Comparison of ENCODE assay signal across 8 cellular contexts in the genomic region with DNA sequence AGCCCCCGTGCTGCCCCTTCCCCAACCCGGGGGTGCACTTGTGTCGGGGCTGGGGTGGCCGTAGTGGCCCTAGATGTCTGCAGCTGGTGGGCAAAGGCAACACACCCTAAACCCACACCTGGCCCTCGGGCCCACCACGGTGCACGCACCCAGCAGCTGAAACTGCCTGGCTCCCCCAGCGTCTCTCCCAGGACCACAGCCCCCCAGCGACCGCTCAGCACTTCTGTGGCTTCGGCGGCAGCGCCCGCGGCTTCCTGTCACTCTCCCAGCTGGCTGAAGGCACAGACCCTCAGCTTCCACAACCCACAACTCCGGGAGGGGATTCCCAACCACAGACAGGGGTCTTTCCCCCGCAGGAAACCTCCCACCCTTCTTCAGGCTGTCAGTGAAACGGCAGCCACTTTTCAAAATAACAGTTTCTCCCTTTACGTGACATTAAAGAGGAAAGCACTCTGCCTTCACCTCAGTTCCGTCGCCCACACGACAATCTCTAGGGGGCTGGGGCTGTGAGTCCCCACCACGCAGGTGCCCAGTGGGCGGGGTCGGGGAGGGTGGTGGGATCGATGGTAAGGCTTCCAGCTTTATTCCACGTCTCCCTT. TPM values are rescaled to one million over a fixed set of nuclear protein-coding genes. Genes with fewer than 3 reads are reported as not detected.
A peak's percentile ranks its signal among the peaks of the same experiment; 100 is the strongest.
DNase-seq lines count a peak whose midpoint lies in the region; ATAC-seq and TF ChIP-seq lines count a peak whose summit lies in the region.

No MANE protein-coding gene starts in this region.

- peaks cover 7% of the 10 kb centered on the region for H3K9me3 Mint-ChIP-seq in activated naive CD8-positive, alpha-beta T cell treated with anti-CD3 and anti-CD28 coated beads, Interleukin-2, amount 10 ng/mL, durations not matched to agents 7 days and 5 days

- H3K27me3 ChIP-seq in HUES64 (ENCODE audit: insufficient read depth, low read length) (no peaks in the 10 kb centered on the region), left lung (peaks cover 0 to 57% of the 10 kb centered on the region in 2 donors)

- H3K4me1 ChIP-seq in HUES64 (ENCODE audit: insufficient read depth, low read length) (no peaks in the 10 kb centered on the region), left lung (peaks cover 0 to 3% of the 10 kb centered on the region in 2 donors)

- H3K27me3 Mint-ChIP-seq in activated naive CD8-positive, alpha-beta T cell treated with anti-CD3 and anti-CD28 coated beads, Interleukin-2, amount 10 ng/mL, durations not matched to agents 7 days and 5 days: peaks cover 3% of the 10 kb centered on the region

- H3K4me3 ChIP-seq in HUES64 (ENCODE audit: low read length) (no peak overlapping the region), left lung (no peak overlapping the region)

- H3K27ac ChIP-seq in HUES64 (ENCODE audit: low read depth, low read length): no peak overlapping the region
- peak overlapping the region; percentile 37 to 72 for H3K27ac ChIP-seq in left lung

- peaks cover 19% of the 10 kb centered on the region for H3K9me3 ChIP-seq in HUES64 (ENCODE audit: insufficient read depth, low read depth, low read length)
- H3K9me3 ChIP-seq in left lung: peaks cover 0 to 4% of the 10 kb centered on the region in 2 donors

- no peak overlapping the region for H3K27ac Mint-ChIP-seq in activated naive CD8-positive, alpha-beta T cell treated with anti-CD3 and anti-CD28 coated beads, Interleukin-2, amount 10 ng/mL, durations not matched to agents 7 days and 5 days

- peak; percentile 52 for DNase-seq in activated naive CD8-positive, alpha-beta T cell treated with anti-CD3 and anti-CD28 coated beads, Interleukin-2, amount 10 ng/mL, durations not matched to agents 7 days and 5 days
- DNase-seq in left lung: peak in 1 of 2 donors; percentile 68
- DNase-seq in stimulated activated CD8-positive, alpha-beta memory T cell treated with anti-CD3 and anti-CD28 coated beads, Interleukin-4, amount 100 ng/mL, for 48 hours: peak; percentile 73
- no peak for DNase-seq in HuH-7 (ENCODE audit: low spot score)
- DNase-seq in CD1c-positive myeloid dendritic cell (ENCODE audit: extremely low spot score): no peak
- DNase-seq in SIG-M5 (lab: John Stamatoyannopoulos, UW): no peak
- no peak for DNase-seq in GM20000 (ENCODE audit: low spot score)

- H3K9ac ChIP-seq in HUES64 (ENCODE audit: low read depth, low read length): 0 out of 2 replicates have a peak overlapping the region, but pooled peaks have one; percentile 8

- H3K36me3 ChIP-seq in HUES64 (ENCODE audit: insufficient read depth, low read length) (no peaks in the 10 kb centered on the region), left lung (no peaks in the 10 kb centered on the region)

- H3K4me1 Mint-ChIP-seq in activated naive CD8-positive, alpha-beta T cell treated with anti-CD3 and anti-CD28 coated beads, Interleukin-2, amount 10 ng/mL, durations not matched to agents 7 days and 5 days: peaks cover 16% of the 10 kb centered on the region

- peak; percentile 44 for ATAC-seq in activated naive CD8-positive, alpha-beta T cell treated with anti-CD3 and anti-CD28 coated beads, Interleukin-2, amount 10 ng/mL, durations not matched to agents 7 days and 5 days (ENCODE audit: low read depth)
- ATAC-seq in left lung: no peak

- POLR2A ChIA-PET in activated naive CD8-positive, alpha-beta T cell treated with anti-CD3 and anti-CD28 coated beads, Interleukin-2, amount 10 ng/mL, durations not matched to agents 7 days and 5 days (lab: Charles Lee): no interaction called here

- WGBS in HUES64: 87% methylated on average over 27 of the region's 27 CpGs

- TF ChIP-seq CTCF in left lung (IDR thresholded peaks at IDR 0.05) (no peak), GM20000 (IDR thresholded peaks at IDR 0.05; ENCODE audit: extremely low read depth, missing control alignments) (no peak)

- intact Hi-C loops in left lung (cut with DNase I): no loop called here

- H3K4me3 Mint-ChIP-seq in activated naive CD8-positive, alpha-beta T cell treated with anti-CD3 and anti-CD28 coated beads, Interleukin-2, amount 10 ng/mL, durations not matched to agents 7 days and 5 days: peak overlapping the region; percentile 57

- H3K36me3 Mint-ChIP-seq in activated naive CD8-positive, alpha-beta T cell treated with anti-CD3 and anti-CD28 coated beads, Interleukin-2, amount 10 ng/mL, durations not matched to agents 7 days and 5 days: no peaks in the 10 kb centered on the region

RNA-seq across cellular contexts. Expression of gene COL6A2, which starts 40.7 kb away (rescaled TPM):
- polyA plus RNA-seq in HUES64 (2013, experiment 1 of 2): 62.6 TPM
- 69.5 TPM for polyA plus RNA-seq in HUES64 (2013, experiment 2 of 2)
- total RNA-seq in activated naive CD8-positive, alpha-beta T cell treated with anti-CD3 and anti-CD28 coated beads, Interleukin-2, amount 10 ng/mL, durations not matched to agents 7 days and 5 days: 10 to 100 TPM; 23.8 to 23.9 TPM
- 100 to 1,000 TPM; 405 to 474 TPM for total RNA-seq in left lung

Comparison
In these comparisons a context has a peak if more than half of its experiments do, and no peak if none do; other contexts are left out.
1. DNase-seq: peak in activated naive CD8-positive, alpha-beta T cell treated with anti-CD3 and anti-CD28 coated beads, Interleukin-2, amount 10 ng/mL, durations not matched to agents 7 days and 5 days (single experiment) and stimulated activated CD8-positive, alpha-beta memory T cell treated with anti-CD3 and anti-CD28 coated beads, Interleukin-4, amount 100 ng/mL, for 48 hours (single experiment); none in HuH-7 (single experiment), CD1c-positive myeloid dendritic cell (single experiment), SIG-M5 (single experiment) and GM20000 (single experiment).
2. RNA of gene COL6A2, which starts 40.7 kb away (total RNA-seq): 405 to 474 TPM in left lung; 23.8 to 23.9 TPM in activated naive CD8-positive, alpha-beta T cell treated with anti-CD3 and anti-CD28 coated beads, Interleukin-2, amount 10 ng/mL, durations not matched to agents 7 days and 5 days; every median in the first group is over 10 times any median in the second.